12 cellular contexts compared by ENCODE assay signal in genomic region chr10:17668435-17669184, GRCh38. TPM values are rescaled to one million over a fixed set of nuclear protein-coding genes. Genes with fewer than 3 reads are reported as not detected.
DNase-seq lines count a peak whose midpoint lies in the region; ATAC-seq, FAIRE-seq and TF ChIP-seq lines count a peak whose summit lies in the region.
"Had no signal": no experiment of that assay in that cellular context is flagged by ENCODE, and none has a peak within 500 bp of the region (broad histone marks: within the 10 kb centered on the region; RNA-seq: fewer than 3 reads in every experiment).

No MANE protein-coding gene starts in this region.

- H3K79me2 ChIP-seq in HepG2 (ENCODE audit: insufficient read depth, low read length) = peaks cover 79% of the 10 kb centered on the region

- FAIRE-seq in HepG2 (lab: Jason Lieb, UNC) = no peak

- H3K4me3 ChIP-seq in HepG2 (replicated peaks in 1 of 3; ENCODE audit: insufficient read depth in 1 of 3, low read depth in 2 of 3, low read length in 3 of 3) (peak overlapping the region in 1 of 3 experiments; percentile 26; a peak in 2 of 6 replicates), body of pancreas (no peak overlapping the region)

- DNase-seq in HepG2 (ENCODE audit: low spot score) = peak; percentile 58
- no peak for DNase-seq in NCI-H1694 treated with DMSO at 0.1 percent for 48 hours (lab: John Stamatoyannopoulos, UW)
- no peak for DNase-seq in body of pancreas
- DNase-seq: activated effector memory CD4-positive, alpha-beta T cell treated with Interleukin-2 at 50 U/mL for 16 hours; DND-41; endodermal cell had no signal

- no peaks in the 10 kb centered on the region for H3K9me3 ChIP-seq in HepG2 (ENCODE audit: low read length)
- H3K9me3 ChIP-seq in body of pancreas = no peaks in the 10 kb centered on the region

- in situ Hi-C loops in HepG2 (cut with HindIII; ENCODE audit: extremely low pct_ligation_motif_present, low pct_unique_long_range_greater_than_20kb) = loop anchor here (25.0 kb wide), 1 partner anchor 994 kb away; the partner anchor contains the start of genes ARL5B and NSUN6

- TF ChIP-seq POLR2A in HepG2 (IDR thresholded peaks at IDR 0.05; ENCODE audit: insufficient read depth in 1 of 2, low read depth in 2 of 2, low read length in 2 of 2) = no peak
- no peak for TF ChIP-seq POLR2A in body of pancreas (IDR thresholded peaks at IDR 0.05)

- H4K20me1 ChIP-seq in HepG2 (ENCODE audit: insufficient read depth, low read length) = peaks cover 12% of the 10 kb centered on the region; the same call in 1 of the 2 replicates

- POLR2A ChIA-PET in HepG2 (lab: Yijun Ruan, JAX) = interaction anchor here (0.9 kb wide), 1 partner anchor 51 kb away, joined by 3 read pairs; no protein-coding TSS in a partner anchor

- H2AFZ ChIP-seq in HepG2 (ENCODE audit: low read length) = no peak overlapping the region
- H2AFZ ChIP-seq: parathyroid adenoma had no signal

- 22% methylated on average over 6 of the region's 6 CpGs for WGBS in HepG2 (ENCODE audit: low lambda C conversion rate)
- WGBS in body of pancreas, 2 donors = 66 to 69% methylated on average over 6 of the region's 6 CpGs

- intact Hi-C loops in HepG2 (cut with micrococcal nuclease; ENCODE audit: unreplicated experiment) = no loop called here
- intact Hi-C loops in body of pancreas (cut with DNase I) = no loop called here

- H3K9ac ChIP-seq in HepG2 (ENCODE audit: insufficient read depth, low read depth, low read length) = no peak overlapping the region
- H3K9ac ChIP-seq: parathyroid adenoma had no signal

- H3K27ac ChIP-seq in HepG2 (ENCODE audit: extremely low read length, insufficient read depth, low read length) (peak overlapping the region; percentile 54), body of pancreas (no peak overlapping the region)
- H3K27ac ChIP-seq: parathyroid adenoma had no signal

- no peak for TF ChIP-seq RAD21 in HepG2 (CRISPR knock-in tag; IDR thresholded peaks at IDR 0.05)

- no peaks in the 10 kb centered on the region for H3K27me3 ChIP-seq in HepG2 (ENCODE audit: control insufficient read depth in 1 of 2, insufficient read depth in 2 of 2, low read length in 2 of 2)
- no peaks in the 10 kb centered on the region for H3K27me3 ChIP-seq in body of pancreas

- no peak for TF ChIP-seq CTCF in HepG2 (CRISPR knock-in tag; IDR thresholded peaks at IDR 0.05)
- no peak for TF ChIP-seq CTCF in body of pancreas (IDR thresholded peaks at IDR 0.05)

- peak; percentile 18 for ATAC-seq in GM18517 (IDR thresholded peaks at IDR 0.05; ENCODE audit: unreplicated experiment)
- peak; percentile 28 for ATAC-seq in GM21576 (IDR thresholded peaks at IDR 0.05; ENCODE audit: unreplicated experiment)
- peak; percentile 6 for ATAC-seq in HG03571 (IDR thresholded peaks at IDR 0.05; ENCODE audit: unreplicated experiment)
- ATAC-seq in HepG2 = peak; percentile 89
- no peak for ATAC-seq in HG03039 (IDR thresholded peaks at IDR 0.05; ENCODE audit: unreplicated experiment)
- ATAC-seq in HG02571 (IDR thresholded peaks at IDR 0.05; ENCODE audit: unreplicated experiment) = no peak
- ATAC-seq in body of pancreas = no peak

- BruUV-seq in HepG2 (replicated peaks; lab: Mats Ljungman, UMichigan) = no TSS peak

- peaks cover 86% of the 10 kb centered on the region for H3K4me1 ChIP-seq in HepG2 (ENCODE audit: insufficient read depth, low read length)
- peaks cover 16% of the 10 kb centered on the region for H3K4me1 ChIP-seq in body of pancreas

- H3K36me3 ChIP-seq in HepG2 (replicated peaks in 1 of 2; ENCODE audit: control insufficient read depth in 1 of 2, insufficient read depth in 2 of 2, low read length in 2 of 2) = no peaks in the 10 kb centered on the region
- no peaks in the 10 kb centered on the region for H3K36me3 ChIP-seq in body of pancreas (replicated peaks in 1 of 2; ENCODE audit: insufficient read depth in 1 of 2, low read depth in 2 of 2)

- CTCF ChIA-PET in HepG2 (lab: Yijun Ruan, JAX; ENCODE audit: low intra/inter-chr PET ratio, low total read pairs) = no interaction called here

- TF ChIP-seq EP300 in HepG2 (IDR thresholded peaks at IDR 0.05; ENCODE audit: low read depth in 2 of 2, low read length in 2 of 2) = peak in 1 of 2 experiments; percentile 45; a peak in 1 of 4 replicates
- no peak for TF ChIP-seq EP300 in HepG2 (CRISPR knock-in tag; IDR thresholded peaks at IDR 0.05; ENCODE audit: borderline replicate concordance)

- H3K4me2 ChIP-seq in HepG2 (ENCODE audit: low read depth, low read length) = peak overlapping the region; percentile 63

TF ChIP-seq in HepG2, 621 proteins besides CTCF, POLR2A, EP300 and RAD21 (continues in another document):
- no peak for TF ChIP-seq NPAS2 (CRISPR knock-in tag; IDR thresholded peaks at IDR 0.05; ENCODE audit: borderline replicate concordance)
- no peak for TF ChIP-seq RORA (CRISPR knock-in tag; IDR thresholded peaks at IDR 0.05)

RNA-seq across cellular contexts. Expression of gene STAM, which starts 24.7 kb away (rescaled TPM):
- total RNA-seq in HepG2 (2016; rRNA removed; fragmentation: Illumina TruSeq; extraction: Trizol) (25.1 and 31.7 TPM in 2 replicates), body of pancreas (10 to 100 TPM in 1 of 2 donors, 1 to 10 TPM in 1; 7.3 to 15.5 TPM)
- 5.4 TPM in 2 replicates for total RNA-seq in HepG2 (2016; cell fraction: cytosol; rRNA removed; fragmentation: Illumina TruSeq; extraction: Trizol; ENCODE audit: low read depth)
- 26.6 and 29.6 TPM in 2 replicates for total RNA-seq in HepG2 (2016; cell fraction: insoluble cytoplasmic fraction; rRNA removed; fragmentation: Illumina TruSeq; extraction: Trizol)
- total RNA-seq in HepG2 (2016; cell fraction: membrane; rRNA removed; fragmentation: Illumina TruSeq; extraction: Trizol) = 11.2 and 11.3 TPM in 2 replicates
- total RNA-seq in HepG2 (2016; cell fraction: nucleus; rRNA removed; fragmentation: Illumina TruSeq; extraction: Trizol) = 37.3 and 38.6 TPM in 2 replicates
- polyA plus RNA-seq in HepG2 (2011; rRNA removed) = 17.7 and 19.5 TPM in 2 replicates
- 15.3 and 21.5 TPM in 2 replicates for polyA plus RNA-seq in HepG2 (2011; cell fraction: cytosol; rRNA removed)
- polyA plus RNA-seq in HepG2 (2011; cell fraction: nucleus; rRNA removed) = 10.6 and 11.9 TPM in 2 replicates
- 15.8 and 19.6 TPM in 2 replicates for polyA plus RNA-seq in HepG2 (2012)
- 1.7 and 2.0 TPM in 2 replicates for polyA plus RNA-seq in HepG2 (2016; cell fraction: cytosol; fragmentation: Illumina TruSeq; extraction: Trizol; ENCODE audit: low read depth)
- 34.4 and 39.5 TPM in 2 replicates for polyA plus RNA-seq in HepG2 (2016; cell fraction: insoluble cytoplasmic fraction; fragmentation: Illumina TruSeq; extraction: Trizol; ENCODE audit: low read depth)
- 5.8 and 6.3 TPM in 2 replicates for polyA plus RNA-seq in HepG2 (2016; cell fraction: membrane; fragmentation: Illumina TruSeq; extraction: Trizol; ENCODE audit: low read depth)
- 24.4 and 25.4 TPM in 2 replicates for polyA plus RNA-seq in HepG2 (2016; cell fraction: nucleus; fragmentation: Illumina TruSeq; extraction: Trizol; ENCODE audit: insufficient read depth, low read depth)
- 22.5 and 30.1 TPM in 2 replicates for polyA minus RNA-seq in HepG2 (2011; rRNA and poly(A)+ RNA removed; ENCODE audit: low replicate concordance)
- polyA minus RNA-seq in HepG2 (2011; cell fraction: cytosol; rRNA and poly(A)+ RNA removed) = 20.3 and 26.5 TPM in 2 replicates
- 95.6 and 102 TPM in 2 replicates for polyA minus RNA-seq in HepG2 (2011; cell fraction: nucleus; rRNA and poly(A)+ RNA removed)

RNA-seq across cellular contexts. Expression of gene HACD1, which starts 51.4 kb away (rescaled TPM):
- total RNA-seq in HepG2 (2016; rRNA removed; fragmentation: Illumina TruSeq; extraction: Trizol) = 31.7 and 47.6 TPM in 2 replicates
- total RNA-seq in HepG2 (2016; cell fraction: cytosol; rRNA removed; fragmentation: Illumina TruSeq; extraction: Trizol; ENCODE audit: low read depth) = 24.9 and 27.9 TPM in 2 replicates
- total RNA-seq in HepG2 (2016; cell fraction: insoluble cytoplasmic fraction; rRNA removed; fragmentation: Illumina TruSeq; extraction: Trizol) = 34.4 and 46.4 TPM in 2 replicates
- 36.8 and 37.9 TPM in 2 replicates for total RNA-seq in HepG2 (2016; cell fraction: membrane; rRNA removed; fragmentation: Illumina TruSeq; extraction: Trizol)
- total RNA-seq in HepG2 (2016; cell fraction: nucleus; rRNA removed; fragmentation: Illumina TruSeq; extraction: Trizol) = 41.2 and 41.6 TPM in 2 replicates
- 34.2 and 43.4 TPM in 2 replicates for polyA plus RNA-seq in HepG2 (2011; rRNA removed)
- polyA plus RNA-seq in HepG2 (2011; cell fraction: cytosol; rRNA removed) = 12.3 and 17.0 TPM in 2 replicates
- polyA plus RNA-seq in HepG2 (2011; cell fraction: nucleus; rRNA removed) = 16.5 and 23.0 TPM in 2 replicates
- 24.3 and 26.8 TPM in 2 replicates for polyA plus RNA-seq in HepG2 (2012)
- polyA plus RNA-seq in HepG2 (2016; cell fraction: cytosol; fragmentation: Illumina TruSeq; extraction: Trizol; ENCODE audit: low read depth) = 37.7 and 37.9 TPM in 2 replicates
- polyA plus RNA-seq in HepG2 (2016; cell fraction: insoluble cytoplasmic fraction; fragmentation: Illumina TruSeq; extraction: Trizol; ENCODE audit: low read depth) = 30.1 and 31.0 TPM in 2 replicates
- polyA plus RNA-seq in HepG2 (2016; cell fraction: membrane; fragmentation: Illumina TruSeq; extraction: Trizol; ENCODE audit: low read depth) = 31.9 and 36.7 TPM in 2 replicates
- 55.5 and 64.1 TPM in 2 replicates for polyA plus RNA-seq in HepG2 (2016; cell fraction: nucleus; fragmentation: Illumina TruSeq; extraction: Trizol; ENCODE audit: insufficient read depth, low read depth)
- polyA minus RNA-seq in HepG2 (2011; rRNA and poly(A)+ RNA removed; ENCODE audit: low replicate concordance) = 22.0 and 22.8 TPM in 2 replicates
- 12.8 and 18.0 TPM in 2 replicates for polyA minus RNA-seq in HepG2 (2011; cell fraction: cytosol; rRNA and poly(A)+ RNA removed)
- polyA minus RNA-seq in HepG2 (2011; cell fraction: nucleus; rRNA and poly(A)+ RNA removed) = 23.7 and 24.9 TPM in 2 replicates
- 1 to 10 TPM; 1.0 to 4.9 TPM for total RNA-seq in body of pancreas

Comparison
In these comparisons a context has a peak if more than half of its experiments do, and no peak if none do; other contexts are left out.
1. ATAC-seq: peak in GM18517 (single experiment), GM21576 (single experiment), HG03571 (single experiment) and HepG2 (single experiment); none in HG03039 (single experiment), HG02571 (single experiment) and body of pancreas (single experiment).
2. RNA of gene HACD1, which starts 51.4 kb away (total RNA-seq): 24.9 to 47.6 TPM in HepG2; 1.0 to 4.9 TPM in body of pancreas; every median in the first group is over 4 times any median in the second.